ENCODE assay signal across 19 cellular contexts in the genomic region with DNA sequence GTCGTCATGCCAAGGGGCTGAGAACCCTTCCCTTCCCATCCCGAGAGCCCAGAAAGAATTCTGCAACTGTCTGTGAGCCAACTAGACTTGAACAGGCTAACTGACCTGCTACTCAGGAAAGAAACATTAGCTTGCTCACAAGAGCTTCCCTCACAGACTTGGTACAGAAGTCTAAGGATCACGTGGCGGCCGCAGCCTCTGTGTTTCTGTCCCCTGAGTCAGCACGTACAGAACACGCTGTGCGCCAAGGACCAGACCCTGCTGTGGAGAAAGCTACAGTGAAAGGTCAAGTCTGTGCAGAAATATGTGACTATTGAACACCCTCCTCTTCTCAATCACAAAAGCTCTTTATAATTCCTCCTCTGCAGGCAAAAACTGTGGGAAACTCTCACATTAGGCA.
A peak's percentile ranks its signal among the peaks of the same experiment; 100 is the strongest.
DNase-seq lines count a peak whose midpoint lies in the region; ATAC-seq and TF ChIP-seq lines count a peak whose summit lies in the region.
"Had no signal": no experiment of that assay in that cellular context is flagged by ENCODE, and none has a peak within 500 bp of the region (broad histone marks: within the 10 kb centered on the region; RNA-seq: fewer than 3 reads in every experiment).

No MANE protein-coding gene starts in this region.

- peak; percentile 26 for DNase-seq in RPMI8226
- peak; percentile 76 for DNase-seq in choroid plexus epithelial cell (ENCODE audit: low read depth)
- peak; percentile 57 to 82 for DNase-seq in hippocampal formation (lab: John Stamatoyannopoulos, UW)
- peak; percentile 25 for DNase-seq in renal cortical epithelial cell (ENCODE audit: low read depth)
- DNase-seq in COR-L47 (lab: John Stamatoyannopoulos, UW): no peak
- DNase-seq in DMS79 treated with DMSO at 0.1 percent for 48 hours (lab: John Stamatoyannopoulos, UW): no peak
- DNase-seq: activated CD4-positive, alpha-beta T cell treated with anti-CD3 and anti-CD28 coated beads, Interleukin-2, amount 10 ng/mL, durations not matched to agents 24 days and 14 days; activated CD8-positive, alpha-beta memory T cell treated with anti-CD3 and anti-CD28 coated beads, Interleukin-2, amount 50 U/mL, for 48 hours; activated gamma-delta T cell; aorta; CD8-positive, alpha-beta memory T cell; NCI-H1436 treated with DMSO at 0.1 percent for 48 hours; stimulated activated CD4-positive, alpha-beta T cell treated with anti-CD3 and anti-CD28 coated beads, Interleukin-12 subunit alpha, Interleukin-12 subunit beta, amount 100 ng/mL, for 4 hours; SW 1271; upper lobe of left lung had no signal

- no peak for TF ChIP-seq CTCF in choroid plexus epithelial cell (conservative IDR thresholded peaks at IDR 0.05; ENCODE audit: low read depth, low read length)

- no peak overlapping the region for H3K4me3 ChIP-seq in choroid plexus epithelial cell (ENCODE audit: low read depth, low read length)
- H3K4me3 ChIP-seq: esophagus muscularis mucosa, upper lobe of left lung had no signal

- ATAC-seq in HG02938 (IDR thresholded peaks at IDR 0.05; ENCODE audit: unreplicated experiment): no peak
- ATAC-seq in HG02973 (IDR thresholded peaks at IDR 0.05; ENCODE audit: unreplicated experiment): no peak
- ATAC-seq: stimulated activated effector memory CD8-positive, alpha-beta T cell treated with anti-CD3 and anti-CD28 coated beads, Interleukin-12 subunit alpha, Interleukin-12 subunit beta, amount 100 ng/mL, for 72 hours had no signal

Comparison
In these comparisons a context has a peak if more than half of its experiments do, and no peak if none do; other contexts are left out.
1. DNase-seq: peak in RPMI8226 (single experiment), choroid plexus epithelial cell (single experiment), hippocampal formation (2 of 2) and renal cortical epithelial cell (single experiment); none in COR-L47 (single experiment) and DMS79 treated with DMSO at 0.1 percent for 48 hours (single experiment).